27 cellular contexts compared by ENCODE assay signal in genomic region chr10:133018491-133018890, GRCh38.
"Had no signal": no experiment of that assay in that cellular context is flagged by ENCODE, and none has a peak within 500 bp of the region (broad histone marks: within the 10 kb centered on the region; RNA-seq: fewer than 3 reads in every experiment).

No MANE protein-coding gene starts in this region.

- H3K9ac ChIP-seq: neural progenitor cell had no signal

- H3K36me3 ChIP-seq: neural progenitor cell, pancreas, prostate gland, right atrium auricular region, right lobe of liver, sigmoid colon, stomach, thoracic aorta, thyroid gland, tibial nerve, upper lobe of left lung, vagina had no signal

- FAIRE-seq: pancreas, small intestine, urothelium cell line had no signal

- H2AFZ ChIP-seq: neural progenitor cell had no signal

- H3K4me2 ChIP-seq: neural progenitor cell had no signal

- ATAC-seq: naive thymus-derived CD4-positive, alpha-beta T cell; natural killer cell; pancreas; right lobe of liver; stimulated activated effector memory CD8-positive, alpha-beta T cell treated with anti-CD3 and anti-CD28 coated beads, Interleukin-12 subunit alpha, Interleukin-12 subunit beta, amount 100 ng/mL, for 72 hours; stimulated activated naive B cell treated with anti-CD40 and anti-IgM and Interleukin-4, amounts not matched to agents 10 μg/mL and 1 μg/mL and 100 μg/mL, for 72 hours had no signal

- H3K27me3 ChIP-seq: pancreas, right atrium auricular region, right lobe of liver, thyroid gland, upper lobe of left lung, vagina had no signal

- DNase-seq: naive thymus-derived CD4-positive, alpha-beta T cell; natural killer cell; nucleus accumbens; retina; sigmoid colon; small intestine; stimulated activated CD4-positive, alpha-beta T cell treated with anti-CD3 and anti-CD28 coated beads, Interleukin-15, amount 100 ng/mL, for 24 hours; stimulated activated CD4-positive, alpha-beta T cell treated with anti-CD3 and anti-CD28 coated beads, Interleukin-2, amount 100 ng/mL, for 24 hours; stimulated activated CD4-positive, alpha-beta T cell treated with anti-CD3 and anti-CD28 coated beads, Interleukin-2, amount 100 ng/mL, for 48 hours; stimulated activated CD4-positive, alpha-beta T cell treated with anti-CD3 and anti-CD28 coated beads, Interleukin-4, amount 100 ng/mL, for 24 hours; stimulated activated naive B cell treated with anti-CD40 and anti-IgM and Interleukin-4, amounts not matched to agents 10 μg/mL and 1 μg/mL and 100 μg/mL, for 72 hours; stimulated activated naive CD4-positive, alpha-beta T cell treated with Interleukin-2 at 50 U/mL for 16 hours; stomach; thyroid gland; trophoblast cell; upper lobe of left lung had no signal

- H3K4me3 ChIP-seq: neural progenitor cell, pancreas, prostate gland, right atrium auricular region, right lobe of liver, sigmoid colon, stomach, thoracic aorta, thyroid gland, tibial nerve, upper lobe of left lung, vagina had no signal

- H3K27ac ChIP-seq: neural progenitor cell, neutrophil, pancreas, prostate gland, right atrium auricular region, right lobe of liver, sigmoid colon, stomach, thoracic aorta, thyroid gland, tibial nerve, upper lobe of left lung, vagina had no signal

- H3K9me3 ChIP-seq: neutrophil, pancreas, prostate gland, right atrium auricular region, right lobe of liver, sigmoid colon, stomach, thoracic aorta, thyroid gland, tibial nerve, upper lobe of left lung, vagina had no signal

- H3K4me1 ChIP-seq: pancreas, prostate gland, right atrium auricular region, right lobe of liver, sigmoid colon, thyroid gland, vagina had no signal
